In genomic region chr1:223715710-223716103, GRCh38 we compare ENCODE assay signal across 12 cellular contexts. TPM values are rescaled to one million over a fixed set of nuclear protein-coding genes. Genes with fewer than 3 reads are reported as not detected.
DNase-seq lines count a peak whose midpoint lies in the region; ATAC-seq and TF ChIP-seq lines count a peak whose summit lies in the region.
"Had no signal": no experiment of that assay in that cellular context is flagged by ENCODE, and none has a peak within 500 bp of the region (broad histone marks: within the 10 kb centered on the region; RNA-seq: fewer than 3 reads in every experiment).

No MANE protein-coding gene starts in this region.

- no peaks in the 10 kb centered on the region for H3K9me3 Mint-ChIP-seq in activated CD4-positive, alpha-beta T cell treated with anti-CD3 and anti-CD28 coated beads, Interleukin-2, amount 10 ng/mL, durations not matched to agents 7 days and 5 days

- H3K27ac Mint-ChIP-seq in activated CD4-positive, alpha-beta T cell treated with anti-CD3 and anti-CD28 coated beads, Interleukin-2, amount 10 ng/mL, durations not matched to agents 7 days and 5 days, result peak overlapping the region; percentile 96

- TF ChIP-seq CTCF in ascending aorta (IDR thresholded peaks at IDR 0.05) (no peak), kidney epithelial cell (IDR thresholded peaks at IDR 0.05; ENCODE audit: insufficient read depth, low read length, poor library complexity, severe bottlenecking) (no peak), tibial artery (IDR thresholded peaks at IDR 0.05) (no peak)

- peaks cover 32 to 34% of the 10 kb centered on the region in 2 donors for H3K36me3 ChIP-seq in ascending aorta
- peaks cover 4% of the 10 kb centered on the region for H3K36me3 ChIP-seq in kidney epithelial cell (ENCODE audit: control insufficient read depth, insufficient read depth, low read length)
- H3K36me3 ChIP-seq in tibial artery, result peaks cover 22 to 37% (median 31%) of the 10 kb centered on the region in 3 donors

- POLR2A ChIA-PET in activated CD4-positive, alpha-beta T cell treated with anti-CD3 and anti-CD28 coated beads, Interleukin-2, amount 10 ng/mL, durations not matched to agents 7 days and 5 days (lab: Charles Lee), result no interaction called here

- peaks cover 67% of the 10 kb centered on the region for H3K36me3 Mint-ChIP-seq in activated CD4-positive, alpha-beta T cell treated with anti-CD3 and anti-CD28 coated beads, Interleukin-2, amount 10 ng/mL, durations not matched to agents 7 days and 5 days (ENCODE audit: low read depth)

- H3K9me3 ChIP-seq in ascending aorta, result no peaks in the 10 kb centered on the region
- no peaks in the 10 kb centered on the region for H3K9me3 ChIP-seq in tibial artery

- peak overlapping the region; percentile 20 to 62 for H3K27ac ChIP-seq in ascending aorta
- peak overlapping the region; percentile 31 to 41 for H3K27ac ChIP-seq in tibial artery

- H3K4me1 ChIP-seq in ascending aorta (peaks cover 14 to 37% of the 10 kb centered on the region in 2 donors), tibial artery (peaks cover 0 to 68% (median 49%) of the 10 kb centered on the region in 4 donors)
- H3K4me1 ChIP-seq: BE2C had no signal

- no peaks in the 10 kb centered on the region for H3K27me3 ChIP-seq in ascending aorta
- H3K27me3 ChIP-seq in kidney epithelial cell (ENCODE audit: control insufficient read depth, insufficient read depth, low read length), result no peaks in the 10 kb centered on the region
- H3K27me3 ChIP-seq in tibial artery, result no peaks in the 10 kb centered on the region
- H3K27me3 ChIP-seq: BE2C had no signal

- CTCF ChIA-PET in activated CD4-positive, alpha-beta T cell treated with anti-CD3 and anti-CD28 coated beads, Interleukin-2, amount 10 ng/mL, durations not matched to agents 7 days and 5 days (lab: Charles Lee), result interaction anchor here (1.7 to 2.2 kb wide), 3 partner anchors 11 to 34 kb away, joined by 6 to 10 read pairs (median 9); no protein-coding TSS in a partner anchor

- H3K4me3 ChIP-seq in ascending aorta (peak overlapping the region in 1 of 2 donors; percentile 74), kidney epithelial cell (ENCODE audit: low read depth, low read length) (peak overlapping the region; percentile 11), tibial artery (no peak overlapping the region)

- DNase-seq in activated CD4-positive, alpha-beta T cell treated with anti-CD3 and anti-CD28 coated beads, Interleukin-2, amount 10 ng/mL, durations not matched to agents 7 days and 5 days, result no peak
- no peak for DNase-seq in activated CD4-positive, alpha-beta T cell treated with anti-CD3 and anti-CD28 coated beads for 1 hour
- DNase-seq in ascending aorta (ENCODE audit: low spot score in 2 of 2) (no peak), kidney epithelial cell (ENCODE audit: low read depth) (no peak), tibial artery (no peak)
- DNase-seq: BE2C had no signal

- peak overlapping the region; percentile 70 for H3K4me3 Mint-ChIP-seq in activated CD4-positive, alpha-beta T cell treated with anti-CD3 and anti-CD28 coated beads, Interleukin-2, amount 10 ng/mL, durations not matched to agents 7 days and 5 days

- H3K4me1 Mint-ChIP-seq in activated CD4-positive, alpha-beta T cell treated with anti-CD3 and anti-CD28 coated beads, Interleukin-2, amount 10 ng/mL, durations not matched to agents 7 days and 5 days, result peaks cover 79% of the 10 kb centered on the region

- intact Hi-C loops in ascending aorta (cut with DNase I), result loop anchor here (10.0 kb wide), 2 partner anchors 469 to 719 kb away; partner anchors contain the start of genes DEGS1 and WDR26
- intact Hi-C loops in tibial artery (cut with DNase I; ENCODE audit: low total_unique reads), result no loop called here

- ATAC-seq in HG03520 (IDR thresholded peaks at IDR 0.05; ENCODE audit: unreplicated experiment) (no peak), GM19452 (IDR thresholded peaks at IDR 0.05; ENCODE audit: unreplicated experiment) (no peak), HG03159 (IDR thresholded peaks at IDR 0.05; ENCODE audit: unreplicated experiment) (no peak)

- H3K27me3 Mint-ChIP-seq in activated CD4-positive, alpha-beta T cell treated with anti-CD3 and anti-CD28 coated beads, Interleukin-2, amount 10 ng/mL, durations not matched to agents 7 days and 5 days, result no peaks in the 10 kb centered on the region

RNA-seq across cellular contexts. Expression of gene CAPN2, which starts 3.4 kb away (rescaled TPM):
- total RNA-seq in activated CD4-positive, alpha-beta T cell treated with anti-CD3 and anti-CD28 coated beads, Interleukin-2, amount 10 ng/mL, durations not matched to agents 7 days and 5 days, result 100 to 1,000 TPM; 206 to 207 TPM
- 178 TPM for total RNA-seq in ascending aorta
- 258 and 261 TPM in 2 replicates for total RNA-seq in kidney epithelial cell

RNA-seq across cellular contexts. Expression of gene CAPN8, which starts 50.2 kb away (rescaled TPM):
- total RNA-seq in activated CD4-positive, alpha-beta T cell treated with anti-CD3 and anti-CD28 coated beads, Interleukin-2, amount 10 ng/mL, durations not matched to agents 7 days and 5 days, result not detected
- not detected for total RNA-seq in ascending aorta
- not detected in 2 replicates for total RNA-seq in kidney epithelial cell
- total RNA-seq: dermis blood vessel endothelial cell, H4, mesenteric fat pad had no signal
